Comparison of ENCODE assay signal across 7 cellular contexts in the genomic region with DNA sequence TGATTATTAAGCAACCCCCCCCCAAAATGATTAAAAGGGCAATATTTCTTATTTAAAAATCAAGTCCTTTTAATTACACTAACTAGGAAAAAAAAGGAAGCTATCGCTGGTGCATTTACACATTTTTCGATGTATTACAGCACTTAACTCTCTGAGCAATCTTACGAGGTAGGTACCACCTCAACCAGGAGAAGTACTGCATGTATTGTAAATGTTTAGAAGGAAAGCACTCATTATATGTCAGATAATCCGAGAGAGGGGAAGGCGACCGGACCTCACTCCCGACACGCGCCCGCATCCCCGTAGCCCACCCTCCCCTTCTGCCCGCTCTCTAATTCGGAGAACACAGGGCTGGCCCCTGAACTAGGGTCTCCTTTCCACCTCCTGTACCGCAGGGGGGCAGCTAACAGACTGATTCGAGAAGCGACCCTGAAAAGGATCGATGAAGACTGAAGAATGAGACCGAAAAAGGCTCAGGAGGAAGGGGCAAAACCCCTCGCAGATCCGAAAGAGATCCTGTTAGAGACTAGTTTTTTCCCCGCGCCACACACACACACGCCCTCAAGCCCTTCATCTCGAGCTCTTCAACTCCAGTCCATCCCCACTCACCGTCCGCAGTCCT. TPM values are rescaled to one million over a fixed set of nuclear protein-coding genes. Genes with fewer than 3 reads are reported as not detected.
A peak's percentile ranks its signal among the peaks of the same experiment; 100 is the strongest.
DNase-seq lines count a peak whose midpoint lies in the region; ATAC-seq lines count a peak whose summit lies in the region.

No MANE protein-coding gene starts in this region.

- peaks cover 8% of the 10 kb centered on the region for H3K4me1 ChIP-seq in iPS-18a (ENCODE audit: control insufficient read depth, low read depth, low read length)

- H3K27me3 ChIP-seq in iPS-18a (ENCODE audit: control insufficient read depth, insufficient read depth, low read length), result no peaks in the 10 kb centered on the region

- H3K36me3 Mint-ChIP-seq in activated CD4-positive, alpha-beta memory T cell treated with anti-CD3 and anti-CD28 coated beads for 36 hours, result peaks cover 39% of the 10 kb centered on the region

- ATAC-seq in GM18909 (IDR thresholded peaks at IDR 0.05; ENCODE audit: poor library complexity, unreplicated experiment), result peak; percentile 13
- peak; percentile 14 for ATAC-seq in HG02852 (IDR thresholded peaks at IDR 0.05; ENCODE audit: unreplicated experiment)

- peak overlapping the region; percentile 93 for H3K27ac Mint-ChIP-seq in activated CD4-positive, alpha-beta memory T cell treated with anti-CD3 and anti-CD28 coated beads for 36 hours

- CTCF ChIA-PET in activated CD4-positive, alpha-beta memory T cell treated with anti-CD3 and anti-CD28 coated beads for 36 hours (lab: Charles Lee), result interaction anchor here (0.9 to 2.6 kb wide), 4 partner anchors 12 to 238 kb away, joined by 3 to 22 read pairs (median 4); no protein-coding TSS in a partner anchor

- POLR2A ChIA-PET in activated CD4-positive, alpha-beta memory T cell treated with anti-CD3 and anti-CD28 coated beads for 36 hours (lab: Charles Lee), result interaction anchor here (1.2 to 1.3 kb wide), 5 partner anchors 8 to 14 kb away, joined by 3 to 4 read pairs (median 3); no protein-coding TSS in a partner anchor

- intact Hi-C loops in activated CD4-positive, alpha-beta memory T cell treated with anti-CD3 and anti-CD28 coated beads for 36 hours (cut with micrococcal nuclease), result loop anchor here (1.0 to 10.0 kb wide), 4 partner anchors 12 to 560 kb away; partner anchors contain the start of gene ISM1

- no peak for DNase-seq in activated CD4-positive, alpha-beta memory T cell treated with anti-CD3 and anti-CD28 coated beads for 36 hours
- peak in 4 of 49 donors; percentile 19 to 65 (median 57) for DNase-seq in substantia nigra (lab: John Stamatoyannopoulos, UW)
- DNase-seq in NCI-H524 treated with DMSO at 0.1 percent for 48 hours (lab: John Stamatoyannopoulos, UW), result no peak
- no peak for DNase-seq in Kasumi-1 (lab: John Stamatoyannopoulos, UW)

- H3K9me3 Mint-ChIP-seq in activated CD4-positive, alpha-beta memory T cell treated with anti-CD3 and anti-CD28 coated beads for 36 hours, result no peaks in the 10 kb centered on the region

- peak overlapping the region; percentile 93 for H3K4me3 ChIP-seq in iPS-18a (ENCODE audit: low read length)

- H3K9me3 ChIP-seq in iPS-18a (ENCODE audit: control insufficient read depth, low read depth, low read length), result no peaks in the 10 kb centered on the region

- no peaks in the 10 kb centered on the region for H3K27me3 Mint-ChIP-seq in activated CD4-positive, alpha-beta memory T cell treated with anti-CD3 and anti-CD28 coated beads for 36 hours

- peak overlapping the region; percentile 87 for H3K9ac ChIP-seq in iPS-18a (ENCODE audit: low read length)

- H3K4me1 Mint-ChIP-seq in activated CD4-positive, alpha-beta memory T cell treated with anti-CD3 and anti-CD28 coated beads for 36 hours (ENCODE audit: low read depth), result peaks cover 54% of the 10 kb centered on the region

- peak overlapping the region; percentile 87 for H3K27ac ChIP-seq in iPS-18a (ENCODE audit: low read length)
- H3K27ac ChIP-seq in substantia nigra (ENCODE audit: low read depth, low read length, poor library complexity, severe bottlenecking), result peak overlapping the region; percentile 71

- peaks cover 43% of the 10 kb centered on the region for H3K36me3 ChIP-seq in iPS-18a (ENCODE audit: control insufficient read depth, low read depth, low read length)

- H3K4me3 Mint-ChIP-seq in activated CD4-positive, alpha-beta memory T cell treated with anti-CD3 and anti-CD28 coated beads for 36 hours, result peak overlapping the region; percentile 91

RNA-seq across cellular contexts. Expression of gene ESF1, which starts 0.3 kb away (rescaled TPM):
- total RNA-seq in activated CD4-positive, alpha-beta memory T cell treated with anti-CD3 and anti-CD28 coated beads for 36 hours, result 10 to 100 TPM; 17.3 to 17.9 TPM

RNA-seq across cellular contexts. Expression of gene NDUFAF5, which starts 0.4 kb away (rescaled TPM):
- total RNA-seq in activated CD4-positive, alpha-beta memory T cell treated with anti-CD3 and anti-CD28 coated beads for 36 hours, result 10 to 100 TPM; 23.8 to 28.3 TPM
